ENCODE assay signal across 1 cellular context in the genomic region with DNA sequence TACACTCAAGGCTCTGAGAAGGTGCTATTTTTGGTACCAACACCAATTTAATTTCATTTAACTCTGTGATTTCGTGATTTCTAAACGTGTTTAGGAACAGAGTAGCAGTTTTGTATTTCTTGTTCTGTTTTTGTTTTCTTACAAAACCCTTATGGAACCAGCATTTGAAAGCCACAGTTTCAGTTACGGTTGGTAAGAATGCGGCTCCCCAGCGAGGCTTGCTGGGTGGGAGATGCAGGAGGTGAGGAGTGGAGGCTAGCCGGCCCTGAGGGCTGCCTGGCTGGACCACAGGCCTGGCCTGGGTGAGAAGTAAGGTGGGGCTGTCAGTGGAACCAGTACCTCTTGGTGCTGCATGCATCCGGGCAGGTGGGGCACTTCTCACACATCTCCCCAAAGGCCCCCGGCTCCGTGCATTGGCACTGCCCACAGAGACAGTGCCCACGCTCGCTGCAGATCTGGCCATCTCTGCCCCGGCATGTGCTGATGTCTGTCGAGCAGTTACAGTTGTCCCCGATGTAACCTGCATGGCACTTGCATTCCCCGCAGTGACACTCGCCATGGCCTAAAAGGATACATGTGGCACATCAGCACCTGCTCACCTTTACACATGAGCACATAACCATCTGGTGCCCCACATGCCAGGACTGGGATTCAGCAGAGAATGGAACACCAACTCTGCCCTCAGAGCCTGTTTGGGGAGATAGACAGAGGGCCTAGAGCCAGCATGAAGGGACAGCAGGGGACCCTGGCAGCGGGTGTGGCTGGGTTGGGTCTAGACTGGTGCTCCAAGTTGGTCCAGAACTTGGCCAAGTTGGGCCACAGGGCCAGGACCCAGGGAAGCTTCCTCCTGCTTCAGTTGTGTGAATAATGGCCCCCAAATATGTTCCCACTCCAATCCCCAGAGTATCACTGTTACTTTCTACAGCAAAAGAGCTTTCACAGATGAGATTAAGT.
A peak's percentile ranks its signal among the peaks of the same experiment; 100 is the strongest.
TF ChIP-seq lines count a peak whose summit lies in the region.

No MANE protein-coding gene starts in this region.

TF ChIP-seq in HepG2, 621 proteins besides CTCF, POLR2A, EP300 and RAD21:
- TF ChIP-seq ZNF839 (CRISPR knock-in tag; IDR thresholded peaks at IDR 0.05; ENCODE audit: borderline replicate concordance) (no peak), AGO2 (optimal IDR thresholded peaks at IDR 0.05; ENCODE audit: low read depth, low read length) (peak; percentile 62)
